2 cellular contexts compared by ENCODE assay signal in the genomic region with DNA sequence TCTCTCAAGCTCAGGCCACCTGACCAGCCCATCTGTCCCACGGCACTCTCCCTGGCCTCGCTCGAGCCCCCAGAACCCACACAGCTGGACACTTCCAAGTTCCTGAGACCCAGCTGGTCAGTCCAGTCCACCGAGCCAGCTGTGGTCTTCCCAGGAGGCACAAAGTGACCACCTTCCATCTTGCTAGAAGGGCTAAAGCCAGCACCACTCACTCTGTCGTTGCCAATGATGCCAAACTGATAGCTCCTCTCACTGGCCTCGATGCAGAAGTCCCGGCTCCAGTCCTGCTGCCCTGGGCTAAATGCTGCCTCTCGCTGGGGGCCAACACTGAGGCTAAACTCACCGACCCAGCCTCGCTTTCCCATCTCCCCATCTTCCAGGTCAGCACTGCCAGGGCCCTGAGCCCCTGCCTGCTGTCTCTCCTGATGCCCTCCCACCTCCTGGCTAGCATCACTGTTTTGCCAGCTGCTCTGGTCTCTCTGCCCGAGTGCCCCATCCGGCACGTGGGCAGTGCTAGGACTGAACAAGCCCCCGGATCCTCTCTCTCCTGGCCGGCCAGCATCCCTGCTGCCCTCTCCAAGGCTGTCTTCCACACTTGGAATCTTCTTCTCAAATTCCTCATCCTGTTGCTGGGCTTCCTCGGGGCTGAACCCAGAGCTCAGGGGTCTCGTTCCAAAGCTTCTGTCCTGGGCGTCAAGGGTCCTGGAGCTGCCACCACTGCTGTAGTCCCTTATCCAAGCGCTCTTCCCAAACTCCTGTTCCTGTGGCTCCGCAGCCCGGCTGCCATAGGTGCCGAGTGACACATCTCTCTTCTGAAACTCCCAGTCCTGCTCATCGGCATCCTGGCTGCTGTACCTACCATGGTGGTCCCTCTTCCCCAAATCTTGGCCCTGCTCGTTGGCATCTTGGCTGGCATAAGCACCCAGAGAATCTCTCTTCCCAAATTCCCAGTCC.
A peak's percentile ranks its signal among the peaks of the same experiment; 100 is the strongest.
TF ChIP-seq lines count a peak whose summit lies in the region.

No MANE protein-coding gene starts in this region.

TF ChIP-seq in K562, 482 proteins besides CTCF, POLR2A, EP300 and RAD21:
- TF ChIP-seq XRCC5 (IDR thresholded peaks at IDR 0.05; ENCODE audit: low read depth, low read length) (no peak), POLR2G (IDR thresholded peaks at IDR 0.05; ENCODE audit: low read depth, low read length) (peak; percentile 43), TAF7 (tag; IDR thresholded peaks at IDR 0.05) (no peak)

TF ChIP-seq in HepG2, 621 proteins besides CTCF, POLR2A, EP300 and RAD21:
- TF ChIP-seq ZNF543 (CRISPR knock-in tag; IDR thresholded peaks at IDR 0.05), result no peak
- TF ChIP-seq ZNF101 (CRISPR knock-in tag; IDR thresholded peaks at IDR 0.05; ENCODE audit: borderline replicate concordance, low read depth), result no peak
- TF ChIP-seq HOXA9 (CRISPR knock-in tag; IDR thresholded peaks at IDR 0.05; ENCODE audit: borderline replicate concordance), result no peak
- TF ChIP-seq ZC3H13 (CRISPR knock-in tag; IDR thresholded peaks at IDR 0.05), result peak; percentile 20; the same call in 1 of the 2 replicates
